2 cellular contexts compared by ENCODE assay signal in the genomic region with DNA sequence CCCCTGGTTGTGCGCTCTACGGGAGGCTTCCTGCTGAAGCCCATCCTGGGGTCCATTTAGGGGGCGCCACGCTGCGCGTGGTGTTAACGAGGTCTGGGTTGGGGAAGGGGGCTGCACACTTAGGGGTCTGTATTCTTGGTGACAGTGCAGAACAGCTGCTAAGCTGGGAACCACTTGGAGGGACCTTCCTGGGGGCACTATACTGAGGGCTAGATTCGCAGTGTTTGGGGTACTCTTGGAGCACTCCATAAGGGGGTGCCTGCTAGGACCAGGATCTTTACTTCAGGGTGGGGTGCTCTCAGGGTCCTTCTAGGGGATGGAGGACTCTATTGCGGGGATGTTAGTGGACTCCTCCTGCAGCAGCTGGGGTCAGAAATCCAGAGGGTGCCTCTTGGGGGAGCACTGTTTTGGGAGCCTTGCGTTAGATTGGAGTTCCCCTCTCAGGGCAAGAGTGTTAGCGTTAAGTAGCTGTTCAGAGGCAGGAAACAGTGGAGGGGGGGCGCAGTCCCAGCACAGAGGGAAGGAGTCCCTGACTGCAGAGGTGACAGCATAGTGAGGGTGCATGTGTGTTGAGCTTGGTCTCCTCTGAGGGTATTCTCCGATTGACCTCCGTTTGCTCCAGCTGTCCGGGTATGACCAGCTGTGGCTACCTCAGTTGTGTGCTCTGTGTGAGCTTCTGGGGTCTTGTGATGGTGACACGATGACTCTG.
TF ChIP-seq lines count a peak whose summit lies in the region.

No MANE protein-coding gene starts in this region.

TF ChIP-seq in SK-N-SH, 30 proteins besides CTCF, POLR2A, EP300 and RAD21 (continued from another document):
- TF ChIP-seq NFIC (IDR thresholded peaks at IDR 0.05; ENCODE audit: borderline replicate concordance) (no peak), SMC3 (IDR thresholded peaks at IDR 0.05; ENCODE audit: low read depth, low read length) (no peak), FOSL2 (IDR thresholded peaks at IDR 0.05; ENCODE audit: borderline replicate concordance, low read depth) (no peak)
- TF ChIP-seq, protein P1, sequence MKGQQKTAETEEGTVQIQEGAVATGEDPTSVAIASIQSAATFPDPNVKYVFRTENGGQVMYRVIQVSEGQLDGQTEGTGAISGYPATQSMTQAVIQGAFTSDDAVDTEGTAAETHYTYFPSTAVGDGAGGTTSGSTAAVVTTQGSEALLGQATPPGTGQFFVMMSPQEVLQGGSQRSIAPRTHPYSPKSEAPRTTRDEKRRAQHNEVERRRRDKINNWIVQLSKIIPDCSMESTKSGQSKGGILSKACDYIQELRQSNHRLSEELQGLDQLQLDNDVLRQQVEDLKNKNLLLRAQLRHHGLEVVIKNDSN (IDR thresholded peaks at IDR 0.05; ENCODE audit: borderline replicate concordance, low read depth): no peak

TF ChIP-seq in SK-N-SH treated with all-trans-retinoic acid at 6 μM for 48 hours, 23 proteins besides CTCF, POLR2A, EP300 and RAD21 (continued from another document):
- TF ChIP-seq, protein P2, sequence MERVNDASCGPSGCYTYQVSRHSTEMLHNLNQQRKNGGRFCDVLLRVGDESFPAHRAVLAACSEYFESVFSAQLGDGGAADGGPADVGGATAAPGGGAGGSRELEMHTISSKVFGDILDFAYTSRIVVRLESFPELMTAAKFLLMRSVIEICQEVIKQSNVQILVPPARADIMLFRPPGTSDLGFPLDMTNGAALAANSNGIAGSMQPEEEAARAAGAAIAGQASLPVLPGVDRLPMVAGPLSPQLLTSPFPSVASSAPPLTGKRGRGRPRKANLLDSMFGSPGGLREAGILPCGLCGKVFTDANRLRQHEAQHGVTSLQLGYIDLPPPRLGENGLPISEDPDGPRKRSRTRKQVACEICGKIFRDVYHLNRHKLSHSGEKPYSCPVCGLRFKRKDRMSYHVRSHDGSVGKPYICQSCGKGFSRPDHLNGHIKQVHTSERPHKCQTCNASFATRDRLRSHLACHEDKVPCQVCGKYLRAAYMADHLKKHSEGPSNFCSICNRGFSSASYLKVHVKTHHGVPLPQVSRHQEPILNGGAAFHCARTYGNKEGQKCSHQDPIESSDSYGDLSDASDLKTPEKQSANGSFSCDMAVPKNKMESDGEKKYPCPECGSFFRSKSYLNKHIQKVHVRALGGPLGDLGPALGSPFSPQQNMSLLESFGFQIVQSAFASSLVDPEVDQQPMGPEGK (CRISPR knock-in tag; IDR thresholded peaks at IDR 0.05; ENCODE audit: borderline replicate concordance): no peak
- TF ChIP-seq ZFP3 (CRISPR knock-in tag; IDR thresholded peaks at IDR 0.05): no peak
- TF ChIP-seq, protein P3, sequence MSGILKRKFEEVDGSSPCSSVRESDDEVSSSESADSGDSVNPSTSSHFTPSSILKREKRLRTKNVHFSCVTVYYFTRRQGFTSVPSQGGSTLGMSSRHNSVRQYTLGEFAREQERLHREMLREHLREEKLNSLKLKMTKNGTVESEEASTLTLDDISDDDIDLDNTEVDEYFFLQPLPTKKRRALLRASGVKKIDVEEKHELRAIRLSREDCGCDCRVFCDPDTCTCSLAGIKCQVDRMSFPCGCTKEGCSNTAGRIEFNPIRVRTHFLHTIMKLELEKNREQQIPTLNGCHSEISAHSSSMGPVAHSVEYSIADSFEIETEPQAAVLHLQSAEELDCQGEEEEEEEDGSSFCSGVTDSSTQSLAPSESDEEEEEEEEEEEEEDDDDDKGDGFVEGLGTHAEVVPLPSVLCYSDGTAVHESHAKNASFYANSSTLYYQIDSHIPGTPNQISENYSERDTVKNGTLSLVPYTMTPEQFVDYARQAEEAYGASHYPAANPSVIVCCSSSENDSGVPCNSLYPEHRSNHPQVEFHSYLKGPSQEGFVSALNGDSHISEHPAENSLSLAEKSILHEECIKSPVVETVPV (CRISPR knock-in tag; IDR thresholded peaks at IDR 0.05): no peak
- TF ChIP-seq ISL1 (CRISPR knock-in tag; IDR thresholded peaks at IDR 0.05): no peak
- no peak for TF ChIP-seq GLIS3 (CRISPR knock-in tag; IDR thresholded peaks at IDR 0.05)
